ENCODE assay signal across 8 cellular contexts in genomic region chr15:78540955-78541743, GRCh38. TPM values are rescaled to one million over a fixed set of nuclear protein-coding genes. Genes with fewer than 3 reads are reported as not detected.
DNase-seq lines count a peak whose midpoint lies in the region; ATAC-seq, FAIRE-seq and TF ChIP-seq lines count a peak whose summit lies in the region.

No MANE protein-coding gene starts in this region.

- H3K4me3 ChIP-seq in A549 (peak overlapping the region; percentile 72), GM23248 (peak overlapping the region; percentile 84), epithelial cell of esophagus (ENCODE audit: low read length) (peak overlapping the region; percentile 95), neural progenitor cell (peak overlapping the region; percentile 91)

- DNase-seq in A549 (ENCODE audit: low read depth in 1 of 2, low spot score in 1 of 2) (peak in 1 of 2 experiments; percentile 12), GM23248 (peak; percentile 45), T-helper 17 cell (no peak), epithelial cell of esophagus (ENCODE audit: low read depth) (no peak), neural progenitor cell (ENCODE audit: low spot score) (no peak), activated gamma-delta T cell treated with Interleukin-2 at 50 U/mL for 16 hours (no peak), H4 (ENCODE audit: low spot score) (no peak), SK-N-DZ (ENCODE audit: low spot score) (no peak)

- H4K20me1 ChIP-seq in GM23248 (ENCODE audit: insufficient read depth): no peaks in the 10 kb centered on the region
- H4K20me1 ChIP-seq in neural progenitor cell (ENCODE audit: low read depth): peaks cover 31% of the 10 kb centered on the region

- H3K36me3 Mint-ChIP-seq in T-helper 17 cell (ENCODE audit: low read depth): peaks cover 6% of the 10 kb centered on the region
- H3K36me3 Mint-ChIP-seq in neural progenitor cell: peaks cover 13% of the 10 kb centered on the region

- no peak for TF ChIP-seq RAD21 in A549 (conservative IDR thresholded peaks at IDR 0.05 in 1 of 2, IDR thresholded peaks at IDR 0.05 in 1 of 2)

- H3K79me2 ChIP-seq in GM23248 (ENCODE audit: insufficient read depth): peaks cover 47% of the 10 kb centered on the region
- peaks cover 48% of the 10 kb centered on the region for H3K79me2 ChIP-seq in neural progenitor cell (ENCODE audit: low read depth)

- no peak for TF ChIP-seq EP300 in A549 (IDR thresholded peaks at IDR 0.05)

- peak overlapping the region; percentile 95 for H3K4me3 Mint-ChIP-seq in T-helper 17 cell
- H3K4me3 Mint-ChIP-seq in neural progenitor cell: peak overlapping the region; percentile 100

- H2AFZ ChIP-seq in GM23248: peak overlapping the region; percentile 84
- peak overlapping the region; percentile 99 for H2AFZ ChIP-seq in neural progenitor cell (replicated peaks)

- FAIRE-seq in A549 (lab: Jason Lieb, UNC): no peak

- H3K4me2 ChIP-seq in A549 (peak overlapping the region; percentile 90), GM23248 (ENCODE audit: unreplicated experiment) (peak overlapping the region; percentile 86), neural progenitor cell (peak overlapping the region; percentile 85)

- WGBS in A549 (ENCODE audit: missing lambda C conversion rate): 3% methylated on average over 11 of the region's 11 CpGs
- 1 to 2% methylated on average over 11 of the region's 11 CpGs for WGBS in GM23248 (ENCODE audit: low coverage in 1 of 2, low lambda C conversion rate in 2 of 2, missing lambda C conversion rate in 2 of 2), 2 experiments

- H3F3A ChIP-seq in GM23248 (ENCODE audit: insufficient read depth) (no peaks in the 10 kb centered on the region), neural progenitor cell (ENCODE audit: low read depth) (peaks cover 6% of the 10 kb centered on the region)

- H3K36me3 ChIP-seq in GM23248 (ENCODE audit: low read depth) (peaks cover 29% of the 10 kb centered on the region), neural progenitor cell (peaks cover 29% of the 10 kb centered on the region)

- H3K9ac ChIP-seq in GM23248 (peak overlapping the region; percentile 89), neural progenitor cell (peak overlapping the region; percentile 89)

- H3K27ac Mint-ChIP-seq in T-helper 17 cell: peak overlapping the region; percentile 98
- H3K27ac Mint-ChIP-seq in neural progenitor cell: peak overlapping the region; percentile 94

- no peak for TF ChIP-seq POLR2A in A549 (IDR thresholded peaks at IDR 0.05; ENCODE audit: low read length)

- POLR2A ChIA-PET in A549 (lab: Yijun Ruan, JAX): interaction anchor here (1.1 to 4.8 kb wide), 12 partner anchors 9 to 392 kb away, joined by 3 to 69 read pairs (median 10); partner anchors contain the start of genes CHRNA5, HYKK, IDH3A and IREB2

- H3K27ac ChIP-seq in A549: peak overlapping the region; percentile 93 to 96
- H3K27ac ChIP-seq in GM23248: peak overlapping the region; percentile 81
- H3K27ac ChIP-seq in neural progenitor cell: no peak overlapping the region

- TF ChIP-seq CTCF in A549 (IDR thresholded peaks at IDR 0.05) (no peak), epithelial cell of esophagus (IDR thresholded peaks at IDR 0.05; ENCODE audit: insufficient read depth, low read depth, low read length, missing control alignments) (no peak), neural progenitor cell (IDR thresholded peaks at IDR 0.05) (no peak)

- H3K27me3 Mint-ChIP-seq in T-helper 17 cell (no peaks in the 10 kb centered on the region), neural progenitor cell (ENCODE audit: insufficient read depth, low read depth) (no peaks in the 10 kb centered on the region)

- H3K4me1 ChIP-seq in A549 (peaks cover 13% of the 10 kb centered on the region), GM23248 (ENCODE audit: insufficient read depth) (peaks cover 9% of the 10 kb centered on the region), neural progenitor cell (peaks cover 11% of the 10 kb centered on the region)

- in situ Hi-C loops in GM23248 (cut with MboI): no loop called here

- no peaks in the 10 kb centered on the region for H3K9me3 Mint-ChIP-seq in neural progenitor cell

- ATAC-seq in A549 (peak in 1 of 2 experiments; percentile 25; a peak in 3 of 6 replicates), T-helper 17 cell (no peak)

- H3K27me3 ChIP-seq in GM23248 (replicated peaks; ENCODE audit: insufficient read depth): no peaks in the 10 kb centered on the region
- H3K27me3 ChIP-seq in neural progenitor cell: no peaks in the 10 kb centered on the region

- no peaks in the 10 kb centered on the region for H3K9me2 ChIP-seq in GM23248 (ENCODE audit: insufficient read depth)

- H3K4me1 Mint-ChIP-seq in T-helper 17 cell (peaks cover 28% of the 10 kb centered on the region), neural progenitor cell (peaks cover 14% of the 10 kb centered on the region)

- CTCF ChIA-PET in A549 (lab: Yijun Ruan, JAX): interaction anchor here (0.6 to 2.1 kb wide), 14 partner anchors 9 to 236 kb away, joined by 3 to 10 read pairs (median 4); partner anchors contain the start of gene CHRNA5

- no peaks in the 10 kb centered on the region for H3K9me3 ChIP-seq in A549
- H3K9me3 ChIP-seq in GM23248 (ENCODE audit: low read depth): no peaks in the 10 kb centered on the region
- H3K9me3 ChIP-seq in T-helper 17 cell (ENCODE audit: control insufficient read depth, low read length, poor library complexity, severe bottlenecking): no peaks in the 10 kb centered on the region
- H3K9me3 ChIP-seq in neural progenitor cell (ENCODE audit: low read depth): no peaks in the 10 kb centered on the region

TF ChIP-seq in A549, 52 proteins besides CTCF, POLR2A, EP300 and RAD21:
- TF ChIP-seq RARB (CRISPR knock-in tag; IDR thresholded peaks at IDR 0.05): no peak
- no peak for TF ChIP-seq RFX5 (IDR thresholded peaks at IDR 0.05)
- TF ChIP-seq FOSB (CRISPR knock-in tag; IDR thresholded peaks at IDR 0.05): no peak
- no peak for TF ChIP-seq MAFK (IDR thresholded peaks at IDR 0.05; ENCODE audit: partially characterized antibody)
- no peak for TF ChIP-seq HOXB13 (CRISPR knock-in tag; IDR thresholded peaks at IDR 0.05; ENCODE audit: low read depth)
- no peak for TF ChIP-seq JUN (IDR thresholded peaks at IDR 0.05)
- no peak for TF ChIP-seq ZNF302 (CRISPR knock-in tag; IDR thresholded peaks at IDR 0.05)
- no peak for TF ChIP-seq GATA3 (IDR thresholded peaks at IDR 0.05; ENCODE audit: borderline replicate concordance)
- TF ChIP-seq HOXA7 (CRISPR knock-in tag; IDR thresholded peaks at IDR 0.05): no peak
- no peak for TF ChIP-seq KDM1A (IDR thresholded peaks at IDR 0.05; ENCODE audit: low read depth)

RNA-seq across cellular contexts. Expression of gene PSMA4, which starts 0.9 kb away (rescaled TPM):
- polyA plus RNA-seq in A549 (2011; rRNA removed) (556 and 719 TPM in 2 replicates), A549 (2017; fragmentation: RNase III; extraction: RNeasy Plus Mini Kit Qiagen cat#74134 plus additional on column Dnase treatment) (548 to 589 TPM (median 585 TPM) in 3 replicates), GM23248 (2016; fragmentation: Nextera tagmentation; extraction: Ambion mirVana) (246 and 250 TPM in 2 replicates)
- polyA plus RNA-seq in A549 (2012; cell fraction: cytosol; rRNA removed): 358 and 393 TPM in 2 replicates
- 118 and 167 TPM in 2 replicates for polyA plus RNA-seq in A549 (2012; cell fraction: nucleus; rRNA removed)
- polyA minus RNA-seq in A549 (2011; rRNA and poly(A)+ RNA removed): 88.9 and 89.8 TPM in 2 replicates
- 177 and 201 TPM in 2 replicates for total RNA-seq in GM23248 (2014; rRNA removed; shearing (Covaris generic))
- total RNA-seq in T-helper 17 cell (10 to 100 TPM; 66.6 to 72.8 TPM), neural progenitor cell (ENCODE audit: low replicate concordance) (368 and 595 TPM in 2 replicates)
- total RNA-seq in H4 (2014; rRNA removed; shearing (Covaris generic)): 610 and 702 TPM in 2 replicates
- 495 and 518 TPM in 2 replicates for polyA plus RNA-seq in SK-N-DZ (2014; cell fraction: cytosol; rRNA removed)
- 255 and 326 TPM in 2 replicates for polyA plus RNA-seq in SK-N-DZ (2014; cell fraction: nucleus; rRNA removed)

RNA-seq across cellular contexts. Expression of gene CHRNA5, which starts 24.2 kb away (rescaled TPM):
- polyA plus RNA-seq in A549 (2011; rRNA removed) (40.9 and 49.6 TPM in 2 replicates), A549 (2017; fragmentation: RNase III; extraction: RNeasy Plus Mini Kit Qiagen cat#74134 plus additional on column Dnase treatment) (29.8 to 31.7 TPM (median 30.7 TPM) in 3 replicates), GM23248 (2016; fragmentation: Nextera tagmentation; extraction: Ambion mirVana) (0.24 and 0.74 TPM in 2 replicates)
- 14.7 and 17.1 TPM in 2 replicates for polyA plus RNA-seq in A549 (2012; cell fraction: cytosol; rRNA removed)
- polyA plus RNA-seq in A549 (2012; cell fraction: nucleus; rRNA removed): 5.4 and 7.8 TPM in 2 replicates
- polyA minus RNA-seq in A549 (2011; rRNA and poly(A)+ RNA removed): 7.2 and 9.0 TPM in 2 replicates
- under 0.01 and 1.3 TPM in 2 replicates for total RNA-seq in GM23248 (2014; rRNA removed; shearing (Covaris generic))
- total RNA-seq in T-helper 17 cell (under 1 TPM; 0.39 to 0.65 TPM), neural progenitor cell (ENCODE audit: low replicate concordance) (27.1 and 46.9 TPM in 2 replicates)
- 27.0 and 39.4 TPM in 2 replicates for total RNA-seq in H4 (2014; rRNA removed; shearing (Covaris generic))
- 37.5 and 42.4 TPM in 2 replicates for polyA plus RNA-seq in SK-N-DZ (2014; cell fraction: cytosol; rRNA removed)
- polyA plus RNA-seq in SK-N-DZ (2014; cell fraction: nucleus; rRNA removed): 17.7 and 24.9 TPM in 2 replicates

RNA-seq across cellular contexts. Expression of gene HYKK, which starts 33.8 kb away (rescaled TPM):
- polyA plus RNA-seq in A549 (2011; rRNA removed) (12.9 and 16.7 TPM in 2 replicates), A549 (2017; fragmentation: RNase III; extraction: RNeasy Plus Mini Kit Qiagen cat#74134 plus additional on column Dnase treatment) (5.5 to 6.0 TPM (median 5.7 TPM) in 3 replicates), GM23248 (2016; fragmentation: Nextera tagmentation; extraction: Ambion mirVana) (2.1 and 2.4 TPM in 2 replicates)
- polyA plus RNA-seq in A549 (2012; cell fraction: cytosol; rRNA removed): 6.5 and 7.1 TPM in 2 replicates
- 2.0 and 2.7 TPM in 2 replicates for polyA plus RNA-seq in A549 (2012; cell fraction: nucleus; rRNA removed)
- polyA minus RNA-seq in A549 (2011; rRNA and poly(A)+ RNA removed): 10.4 and 10.9 TPM in 2 replicates
- total RNA-seq in GM23248 (2014; rRNA removed; shearing (Covaris generic)): 3.2 and 3.9 TPM in 2 replicates
- total RNA-seq in T-helper 17 cell (1 to 10 TPM; 1.1 to 2.0 TPM), neural progenitor cell (ENCODE audit: low replicate concordance) (2.0 and 10.2 TPM in 2 replicates)
- 5.5 and 9.3 TPM in 2 replicates for total RNA-seq in H4 (2014; rRNA removed; shearing (Covaris generic))
- 1.7 and 6.0 TPM in 2 replicates for polyA plus RNA-seq in SK-N-DZ (2014; cell fraction: cytosol; rRNA removed)
- polyA plus RNA-seq in SK-N-DZ (2014; cell fraction: nucleus; rRNA removed): 0.70 and 1.3 TPM in 2 replicates

Comparison
In these comparisons a context has a peak if more than half of its experiments do, and no peak if none do; other contexts are left out.
1. RNA of gene CHRNA5, which starts 24.2 kb away (total RNA-seq): 27.1 to 46.9 TPM in neural progenitor cell and 27.0 to 39.4 TPM in H4; under 0.01 to 1.3 TPM in GM23248 and 0.39 to 0.65 TPM in T-helper 17 cell; every median in the first group is over 10 times any median in the second.
2. Peak in every context shown above with its lines, with median percentiles within 50 percentile points of each other: H3K4me2 ChIP-seq and H3K4me3 ChIP-seq.